ENCODE assay signal across 8 cellular contexts in the genomic region with DNA sequence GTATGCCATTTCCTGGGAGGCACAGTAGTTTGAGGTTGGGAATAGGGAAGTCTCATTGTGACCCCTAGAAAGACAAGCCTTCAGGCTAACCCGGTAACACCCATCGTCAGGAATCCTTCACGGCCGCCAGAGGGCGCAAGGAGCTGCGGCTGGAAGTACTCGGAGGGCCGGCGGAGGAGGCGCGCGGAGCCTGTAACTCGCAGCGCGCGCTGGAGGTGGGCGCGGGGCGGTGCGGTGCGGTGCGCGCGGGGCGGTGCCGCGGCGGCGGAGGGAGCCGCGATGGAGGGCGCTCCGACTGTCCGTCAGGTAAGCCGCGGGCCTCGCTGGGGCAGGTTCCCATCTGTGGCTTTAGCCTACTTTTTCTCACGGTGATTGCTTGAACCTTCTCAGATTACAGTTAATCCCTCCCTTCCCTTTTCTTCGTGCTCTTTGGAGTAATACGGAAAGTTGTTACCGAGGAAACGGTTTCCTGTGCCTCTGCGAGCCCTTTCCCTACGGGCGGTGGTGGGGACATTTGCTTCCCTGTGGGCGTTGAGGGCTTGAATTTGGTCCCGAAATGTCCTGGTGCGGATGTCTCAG. TPM values are rescaled to one million over a fixed set of nuclear protein-coding genes. Genes with fewer than 3 reads are reported as not detected.
A peak's percentile ranks its signal among the peaks of the same experiment; 100 is the strongest.
DNase-seq lines count a peak whose midpoint lies in the region; ATAC-seq and TF ChIP-seq lines count a peak whose summit lies in the region.

A gene (plus strand): TSS at position 158 of the 579 bp plus-strand sequence. CDS start 122 bp downstream, at position 280.

- no peaks in the 10 kb centered on the region for H3K9me3 Mint-ChIP-seq in activated T-cell treated with anti-CD3 and anti-CD28 coated beads, Interleukin-2, amount 50 U/mL, for 24 hours

- H3K4me2 ChIP-seq in PC-3 (ENCODE audit: low read length) = peak within 1 kb of the TSS; percentile 96

- H3F3A ChIP-seq in PC-3 (ENCODE audit: low read length, unreplicated experiment) = no peaks in the 10 kb centered on the region

- no peaks in the 10 kb centered on the region for H3K36me3 Mint-ChIP-seq in activated T-cell treated with anti-CD3 and anti-CD28 coated beads, Interleukin-2, amount 50 U/mL, for 24 hours (ENCODE audit: low read depth)

- 0 to 1% methylated on average over 18 to 28 of the region's 48 CpGs for WGBS in esophagus squamous epithelium, 2 donors

- H3K27ac ChIP-seq in PC-3 (ENCODE audit: low read length) = no peak within 1 kb of the TSS
- peak within 1 kb of the TSS; percentile 10 to 70 (median 66) for H3K27ac ChIP-seq in esophagus squamous epithelium
- peak within 1 kb of the TSS; percentile 27 for H3K27ac ChIP-seq in muscle layer of duodenum (ENCODE audit: low read length)

- H3K9ac ChIP-seq in PC-3 (ENCODE audit: low read length) = peak within 1 kb of the TSS; percentile 56

- H3K36me3 ChIP-seq in PC-3 (ENCODE audit: low read depth, low read length) (no peaks in the 10 kb centered on the region), esophagus squamous epithelium (no peaks in the 10 kb centered on the region), muscle layer of duodenum (ENCODE audit: control insufficient read depth in 1 of 2, insufficient read depth in 2 of 2, low read length in 2 of 2) (no peaks in the 10 kb centered on the region)

- intact Hi-C loops in PC-3 (cut with micrococcal nuclease) (loop anchor here (1.0 to 2.0 kb wide), 3 partner anchors 75 to 218 kb away; a partner anchor contains a TSS), esophagus squamous epithelium (cut with DNase I) (no loop called here)

- peak; percentile 95 for DNase-seq in DMS53 (lab: John Stamatoyannopoulos, UW)
- peak; percentile 91 for DNase-seq in KBM-7
- peak; percentile 91 for DNase-seq in PC-3
- DNase-seq in activated T-cell treated with anti-CD3 and anti-CD28 coated beads, Interleukin-2, amount 50 U/mL, for 24 hours = peak; percentile 86
- peak; percentile 20 for DNase-seq in esophagus squamous epithelium (lab: John Stamatoyannopoulos, UW)
- DNase-seq in stimulated activated CD8-positive, alpha-beta memory T cell treated with anti-CD3 and anti-CD28 coated beads, Interleukin-7, amount 100 ng/mL, for 24 hours (ENCODE audit: low read depth) = peak; percentile 67

- H3K4me1 Mint-ChIP-seq in activated T-cell treated with anti-CD3 and anti-CD28 coated beads, Interleukin-2, amount 50 U/mL, for 24 hours (ENCODE audit: low read depth) = peaks cover 8% of the 10 kb centered on the region

- H3K27ac Mint-ChIP-seq in activated T-cell treated with anti-CD3 and anti-CD28 coated beads, Interleukin-2, amount 50 U/mL, for 24 hours = no peak within 1 kb of the TSS

- CTCF ChIA-PET in PC-3 (lab: Charles Lee) = interaction anchor here (0.6 to 0.7 kb wide), 3 partner anchors 92 to 209 kb away, joined by 3 to 8 read pairs (median 4); a partner anchor contains a TSS

- H3K79me2 ChIP-seq in PC-3 (ENCODE audit: low read length) = no peaks in the 10 kb centered on the region

- H3K4me3 Mint-ChIP-seq in activated T-cell treated with anti-CD3 and anti-CD28 coated beads, Interleukin-2, amount 50 U/mL, for 24 hours = peak within 1 kb of the TSS; percentile 75

- BruUV-seq in PC-3 (replicated peaks; lab: Mats Ljungman, UMichigan) = no TSS peak

- H4K20me1 ChIP-seq in PC-3 (ENCODE audit: low read length) = no peaks in the 10 kb centered on the region

- in situ Hi-C loops in KBM-7 (cut with MboI; ENCODE audit: low pct_unique_long_range_greater_than_20kb, low sequenced_read_pairs) = no loop called here

- no peaks in the 10 kb centered on the region for H3K9me2 ChIP-seq in PC-3 (replicated peaks; ENCODE audit: low read length)

- peaks cover 17% of the 10 kb centered on the region for H3K4me1 ChIP-seq in PC-3 (ENCODE audit: insufficient read depth, low read length)
- H3K4me1 ChIP-seq in esophagus squamous epithelium = peaks cover 0 to 12% (median 0%) of the 10 kb centered on the region in 3 donors
- no peaks in the 10 kb centered on the region for H3K4me1 ChIP-seq in muscle layer of duodenum (ENCODE audit: control insufficient read depth in 1 of 2, insufficient read depth in 2 of 2, low read length in 2 of 2)

- no peaks in the 10 kb centered on the region for H3K9me3 ChIP-seq in PC-3 (ENCODE audit: low read length)
- H3K9me3 ChIP-seq in esophagus squamous epithelium = no peaks in the 10 kb centered on the region
- no peaks in the 10 kb centered on the region for H3K9me3 ChIP-seq in muscle layer of duodenum (ENCODE audit: control insufficient read depth in 1 of 2, low read length in 2 of 2)

- POLR2A ChIA-PET in PC-3 (lab: Charles Lee; ENCODE audit: unreplicated experiment) = no interaction called here

- peak within 1 kb of the TSS; percentile 80 for H3K4me3 ChIP-seq in PC-3 (ENCODE audit: low read length)
- peak within 1 kb of the TSS; percentile 42 to 72 (median 53) for H3K4me3 ChIP-seq in esophagus squamous epithelium
- peak within 1 kb of the TSS; percentile 73 to 85 for H3K4me3 ChIP-seq in muscle layer of duodenum (ENCODE audit: low read depth in 1 of 2, low read length in 2 of 2)

- TF ChIP-seq CTCF in PC-3 (conservative IDR thresholded peaks at IDR 0.05; ENCODE audit: low read depth, low read length) (peak; percentile 90), esophagus squamous epithelium (IDR thresholded peaks at IDR 0.05) (peak; percentile 82 to 92 (median 88))

- H2AFZ ChIP-seq in PC-3 (ENCODE audit: low read length) = peak within 1 kb of the TSS; percentile 97

- no peaks in the 10 kb centered on the region for H3K27me3 Mint-ChIP-seq in activated T-cell treated with anti-CD3 and anti-CD28 coated beads, Interleukin-2, amount 50 U/mL, for 24 hours

- ATAC-seq in GM21737 (IDR thresholded peaks at IDR 0.05; ENCODE audit: unreplicated experiment) (peak; percentile 94), PC-3 (peak; percentile 94)

- H3K27me3 ChIP-seq in PC-3 (ENCODE audit: low read length) (no peaks in the 10 kb centered on the region), esophagus squamous epithelium (no peaks in the 10 kb centered on the region), muscle layer of duodenum (ENCODE audit: low read depth, low read length) (no peaks in the 10 kb centered on the region)

- peak in 1 of 4 donors; percentile 7 for TF ChIP-seq POLR2A in esophagus squamous epithelium (IDR thresholded peaks at IDR 0.05)

RNA-seq across cellular contexts. Expression of the gene that starts here (rescaled TPM):
- total RNA-seq in PC-3 (2014; rRNA removed) (2.8 and 4.5 TPM in 2 replicates), esophagus squamous epithelium (10 to 100 TPM in 1 of 4 donors, 1 to 10 TPM in 3; 4.4 to 12.6 (median 6.6) TPM)

Comparison
In these comparisons a context has a peak if more than half of its experiments do, and no peak if none do; other contexts are left out.
1. DNase-seq: peak in every context shown above with its lines; median percentile 95 in DMS53; 91 in KBM-7; 91 in PC-3; 86 in activated T-cell treated with anti-CD3 and anti-CD28 coated beads, Interleukin-2, amount 50 U/mL, for 24 hours; 67 in stimulated activated CD8-positive, alpha-beta memory T cell treated with anti-CD3 and anti-CD28 coated beads, Interleukin-7, amount 100 ng/mL, for 24 hours; 20 in esophagus squamous epithelium.